20 cellular contexts compared by ENCODE assay signal in the genomic region with DNA sequence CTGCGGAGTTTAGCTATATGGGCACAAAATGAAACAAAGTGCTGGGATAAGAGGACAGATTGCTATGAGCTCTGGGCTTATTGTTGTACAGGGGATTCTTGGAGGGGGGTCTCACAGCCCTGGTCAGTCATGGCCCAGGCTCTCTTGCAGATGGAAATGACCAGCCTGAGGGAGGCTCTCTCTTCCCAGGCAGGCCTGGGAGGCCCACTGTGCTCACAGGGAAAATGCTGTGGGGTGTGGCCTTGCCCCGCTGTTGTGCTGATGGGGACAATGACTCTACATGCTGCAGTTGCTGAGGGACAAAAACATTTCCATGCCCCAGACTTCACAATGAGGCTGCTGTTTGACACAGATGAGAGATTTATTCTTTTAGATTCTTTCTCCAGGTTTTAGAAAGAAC.
"Had no signal": no experiment of that assay in that cellular context is flagged by ENCODE, and none has a peak within 500 bp of the region (broad histone marks: within the 10 kb centered on the region; RNA-seq: fewer than 3 reads in every experiment).

No MANE protein-coding gene starts in this region.

- H3K27me3 Mint-ChIP-seq: type B pancreatic cell had no signal

- H3K4me3 Mint-ChIP-seq: activated naive CD8-positive, alpha-beta T cell; activated T-cell treated with anti-CD3 and anti-CD28 coated beads, Interleukin-2, amount 50 U/mL, for 72 hours; naive B cell; nephron progenitor cell; type B pancreatic cell had no signal

- H3K4me1 ChIP-seq: body of pancreas, foreskin keratinocyte, right lobe of liver, uterus had no signal

- ATAC-seq: activated T-cell treated with anti-CD3 and anti-CD28 coated beads, Interleukin-2, amount 50 U/mL, for 72 hours; body of pancreas; foreskin keratinocyte; heart right ventricle; right lobe of liver had no signal

- DNase-seq: activated CD4-positive, alpha-beta T cell treated with anti-CD3 and anti-CD28 coated beads for 4 hours; activated CD4-positive, alpha-beta T cell treated with anti-CD3 and anti-CD28 coated beads, Interleukin-2, amount 50 U/mL, for 4 hours; activated naive CD4-positive, alpha-beta T cell; activated T-cell treated with anti-CD3 and anti-CD28 coated beads for 4 hours; activated T-cell treated with anti-CD3 and anti-CD28 coated beads, Interleukin-2, amount 50 U/mL, for 72 hours; aorta; body of pancreas; foreskin keratinocyte; heart right ventricle; left ventricle myocardium inferior; naive B cell; nephron progenitor cell; right lobe of liver; stimulated activated CD4-positive, alpha-beta T cell treated with anti-CD3 and anti-CD28 coated beads, Interleukin-2, amount 100 ng/mL, for 48 hours; stimulated activated naive CD4-positive, alpha-beta T cell treated with Interleukin-2 at 50 U/mL for 16 hours; uterus had no signal

- H3K27ac ChIP-seq: body of pancreas, cardiac muscle cell, esophagus muscularis mucosa, foreskin keratinocyte, heart right ventricle, left ventricle myocardium inferior, right lobe of liver, uterus had no signal

- H3K36me3 ChIP-seq: cardiac muscle cell, heart right ventricle, right lobe of liver, uterus had no signal

- H3K9me3 ChIP-seq: body of pancreas, esophagus muscularis mucosa, heart right ventricle, left ventricle myocardium inferior, right lobe of liver, uterus had no signal

- H3K9me3 Mint-ChIP-seq: type B pancreatic cell had no signal

- H3K4me1 Mint-ChIP-seq: naive B cell, nephron progenitor cell had no signal

- H3K27ac Mint-ChIP-seq: activated naive CD8-positive, alpha-beta T cell; activated T-cell treated with anti-CD3 and anti-CD28 coated beads, Interleukin-2, amount 50 U/mL, for 72 hours; nephron progenitor cell; type B pancreatic cell had no signal

- H3K4me3 ChIP-seq: body of pancreas, cardiac muscle cell, esophagus muscularis mucosa, heart right ventricle, left ventricle myocardium inferior, right lobe of liver, uterus had no signal

- H3K36me3 Mint-ChIP-seq: type B pancreatic cell had no signal

- H3K27me3 ChIP-seq: body of pancreas, cardiac muscle cell, esophagus muscularis mucosa, foreskin keratinocyte, heart right ventricle, right lobe of liver, uterus had no signal
